ENCODE assay signal across 28 cellular contexts in genomic region chr22:27447316-27447715, GRCh38.
"Had no signal": no experiment of that assay in that cellular context is flagged by ENCODE, and none has a peak within 500 bp of the region (broad histone marks: within the 10 kb centered on the region; RNA-seq: fewer than 3 reads in every experiment).

No MANE protein-coding gene starts in this region.

- FAIRE-seq: colon, endometrium, islet of Langerhans, keratinocyte had no signal

- H3K27me3 ChIP-seq: esophagus squamous epithelium, gastrocnemius medialis had no signal

- H3K4me3 ChIP-seq: coronary artery, dorsolateral prefrontal cortex, esophagus squamous epithelium, gastrocnemius medialis, heart right ventricle, left lung, lower lobe of right lung, mucosa of descending colon had no signal

- H3K4me1 ChIP-seq: esophagus squamous epithelium, gastrocnemius medialis, left lung, lower lobe of right lung had no signal

- H3K27ac ChIP-seq: coronary artery, dorsolateral prefrontal cortex, epithelial cell of prostate, esophagus squamous epithelium, gastrocnemius medialis, heart right ventricle, left lung, lower lobe of right lung had no signal

- H3K9me3 ChIP-seq: esophagus squamous epithelium, gastrocnemius medialis, left lung, lower lobe of right lung, mucosa of descending colon had no signal

- DNase-seq: dermis blood vessel endothelial cell; dorsolateral prefrontal cortex; effector CD4-positive, alpha-beta T cell; effector memory CD8-positive, alpha-beta T cell; endodermal cell; erythroblast; esophagus squamous epithelium; foreskin fibroblast; foreskin melanocyte; gastrocnemius medialis; glutamatergic neuron; head of caudate nucleus; heart right ventricle; hippocampal formation; left cardiac atrium; left lung; left ventricle myocardium superior; lower lobe of right lung; mesenchymal stem cell; mucosa of descending colon; naive B cell had no signal

- ATAC-seq: effector memory CD8-positive, alpha-beta T cell; esophagus mucosa; gastrocnemius medialis; left cardiac atrium; left lung; left ventricle myocardium superior; lower lobe of right lung; mucosa of descending colon had no signal

- H3K36me3 ChIP-seq: esophagus squamous epithelium, gastrocnemius medialis, heart right ventricle, left lung, lower lobe of right lung had no signal
